17 cellular contexts compared by ENCODE assay signal in genomic region chr4:33171873-33172550, GRCh38.
"Had no signal": no experiment of that assay in that cellular context is flagged by ENCODE, and none has a peak within 500 bp of the region (broad histone marks: within the 10 kb centered on the region; RNA-seq: fewer than 3 reads in every experiment).

No MANE protein-coding gene starts in this region.

- DNase-seq: activated CD4-positive, alpha-beta T cell treated with anti-CD3 and anti-CD28 coated beads for 1 hour; activated CD4-positive, alpha-beta T cell treated with anti-CD3 and anti-CD28 coated beads, Interleukin-2, amount 10 ng/mL, durations not matched to agents 7 days and 5 days; activated CD8-positive, alpha-beta T cell treated with anti-CD3 and anti-CD28 coated beads for 36 hours; activated gamma-delta T cell treated with Interleukin-2 at 50 U/mL for 16 hours; activated naive CD4-positive, alpha-beta T cell treated with anti-CD3 and anti-CD28 coated beads, Interleukin-2, amount 50 U/mL, for 16 hours; activated T-cell treated with anti-CD3 and anti-CD28 coated beads, Interleukin-2, amount 50 U/mL, for 4 hours; cerebellar nuclear complex; colonic mucosa; effector CD8-positive, alpha-beta T cell; erythroblast; left cardiac atrium; left ventricle myocardium superior; right lobe of liver; stimulated activated CD4-positive, alpha-beta T cell treated with anti-CD3 and anti-CD28 coated beads, Interleukin-2, amount 100 ng/mL, for 48 hours; stimulated activated naive CD4-positive, alpha-beta T cell treated with Interleukin-2 at 50 U/mL for 16 hours had no signal

- ATAC-seq: activated CD8-positive, alpha-beta T cell treated with anti-CD3 and anti-CD28 coated beads for 36 hours; activated T-cell treated with anti-CD3 and anti-CD28 coated beads, Interleukin-2, amount 50 U/mL, for 4 hours; activated T-helper 17 cell treated with anti-CD3 and anti-CD28 coated beads, Interleukin-2, amount 50 U/mL, for 72 hours; gastroesophageal sphincter; left cardiac atrium; left ventricle myocardium superior; right lobe of liver had no signal
